In the genomic region with DNA sequence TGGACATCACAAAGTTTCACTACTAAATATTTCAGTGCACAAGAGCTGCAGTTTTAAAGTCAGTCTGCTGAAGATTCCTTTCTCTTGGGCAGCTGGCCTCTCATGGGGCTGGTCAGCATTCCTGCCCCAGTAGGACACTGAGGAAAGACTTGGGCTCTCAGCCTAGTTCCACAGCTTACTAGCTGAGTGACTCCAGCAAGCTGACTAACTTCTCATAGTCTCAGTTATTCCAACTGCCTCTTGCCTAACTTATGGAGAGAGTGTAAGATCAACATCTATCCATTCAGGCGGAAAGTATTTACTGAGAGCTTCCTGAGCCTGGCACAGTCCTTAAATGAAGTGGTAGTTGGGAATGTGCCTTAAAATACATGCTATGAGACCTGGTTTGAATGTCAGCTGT, we compare ENCODE assay signal across 17 cellular contexts. TPM values are rescaled to one million over a fixed set of nuclear protein-coding genes. Genes with fewer than 3 reads are reported as not detected.
DNase-seq lines count a peak whose midpoint lies in the region; ATAC-seq and TF ChIP-seq lines count a peak whose summit lies in the region.
"Had no signal": no experiment of that assay in that cellular context is flagged by ENCODE, and none has a peak within 500 bp of the region (broad histone marks: within the 10 kb centered on the region; RNA-seq: fewer than 3 reads in every experiment).

No MANE protein-coding gene starts in this region.

- peak overlapping the region; percentile 98 for H3K27ac ChIP-seq in Panc1 (ENCODE audit: low read length)
- no peak overlapping the region for H3K27ac ChIP-seq in breast epithelium
- H3K27ac ChIP-seq: C4-2B, dorsolateral prefrontal cortex, ovary had no signal

- BruUV-seq in Panc1 (replicated peaks; lab: Mats Ljungman, UMichigan) = no TSS peak

- H3K36me3 ChIP-seq in Panc1 (ENCODE audit: control insufficient read depth, insufficient read depth, low read length) (no peaks in the 10 kb centered on the region), breast epithelium (no peaks in the 10 kb centered on the region)
- H3K36me3 ChIP-seq: ovary had no signal

- H3K4me1 ChIP-seq in Panc1 (ENCODE audit: control insufficient read depth, insufficient read depth, low read length) = peaks cover 33% of the 10 kb centered on the region
- H3K4me1 ChIP-seq in breast epithelium = no peaks in the 10 kb centered on the region

- H3K9me3 ChIP-seq in Panc1 (ENCODE audit: control insufficient read depth, insufficient read depth, low read depth, low read length) = no peaks in the 10 kb centered on the region
- H3K9me3 ChIP-seq in breast epithelium = no peaks in the 10 kb centered on the region
- H3K9me3 ChIP-seq: ovary had no signal

- in situ Hi-C loops in Panc1 (cut with HindIII; ENCODE audit: low pct_unique_long_range_greater_than_20kb, low sequenced_read_pairs) = no loop called here

- H3K4me3 Mint-ChIP-seq in osteocyte (ENCODE audit: unreplicated experiment) = no peak overlapping the region
- H3K4me3 Mint-ChIP-seq: activated naive CD4-positive, alpha-beta T cell treated with anti-CD3 and anti-CD28 coated beads for 36 hours; stimulated activated memory B cell treated with anti-CD40 and anti-IgM and Interleukin-4, amounts not matched to agents 10 μg/mL and 1 μg/mL and 100 μg/mL, for 72 hours had no signal

- intact Hi-C loops in Panc1 (cut with micrococcal nuclease; ENCODE audit: unreplicated experiment) (no loop called here), breast epithelium (cut with DNase I; ENCODE audit: low total_unique reads) (no loop called here)

- H3K36me3 Mint-ChIP-seq in osteocyte (ENCODE audit: unreplicated experiment) = no peaks in the 10 kb centered on the region
- H3K36me3 Mint-ChIP-seq: stimulated activated memory B cell treated with anti-CD40 and anti-IgM and Interleukin-4, amounts not matched to agents 10 μg/mL and 1 μg/mL and 100 μg/mL, for 72 hours had no signal

- TF ChIP-seq CTCF in AG09319 (IDR thresholded peaks at IDR 0.05; ENCODE audit: low read depth, low read length) = no peak
- no peak for TF ChIP-seq CTCF in Panc1 (IDR thresholded peaks at IDR 0.05)
- no peak for TF ChIP-seq CTCF in fibroblast of mammary gland (conservative IDR thresholded peaks at IDR 0.05; ENCODE audit: control insufficient read depth, insufficient read depth, low read depth, low read length)
- TF ChIP-seq CTCF in osteocyte (IDR thresholded peaks at IDR 0.05) = no peak
- TF ChIP-seq CTCF in breast epithelium (IDR thresholded peaks at IDR 0.05) = no peak

- H3K4me1 Mint-ChIP-seq in osteocyte (ENCODE audit: unreplicated experiment) = peaks cover 20% of the 10 kb centered on the region

- CTCF ChIA-PET in Panc1 (lab: Charles Lee) = interaction anchor here (0.6 to 1.1 kb wide), 3 partner anchors 13 to 468 kb away, joined by 3 to 8 read pairs (median 3); no protein-coding TSS in a partner anchor

- H3K27me3 ChIP-seq in Panc1 (ENCODE audit: control insufficient read depth, insufficient read depth, low read length) (no peaks in the 10 kb centered on the region), breast epithelium (no peaks in the 10 kb centered on the region)
- H3K27me3 ChIP-seq: ovary had no signal

- peak overlapping the region; percentile 73 for H3K27ac Mint-ChIP-seq in osteocyte (ENCODE audit: unreplicated experiment)
- H3K27ac Mint-ChIP-seq: activated naive CD4-positive, alpha-beta T cell treated with anti-CD3 and anti-CD28 coated beads for 36 hours; stimulated activated memory B cell treated with anti-CD40 and anti-IgM and Interleukin-4, amounts not matched to agents 10 μg/mL and 1 μg/mL and 100 μg/mL, for 72 hours had no signal

- DNase-seq in AG09319 (ENCODE audit: extremely low read depth, low read depth) = peak; percentile 71
- peak; percentile 56 for DNase-seq in Panc1 (ENCODE audit: low read depth, low spot score)
- peak; percentile 71 for DNase-seq in fibroblast of mammary gland (ENCODE audit: low read depth)
- no peak for DNase-seq in osteocyte (ENCODE audit: extremely low spot score, unreplicated experiment)
- DNase-seq in T-helper 1 cell = no peak
- no peak for DNase-seq in NCI-H748 treated with DMSO at 0.1 percent for 48 hours (lab: John Stamatoyannopoulos, UW)
- no peak for DNase-seq in breast epithelium (ENCODE audit: low spot score in 2 of 2)
- no peak for DNase-seq in UCSD-AML1 (lab: John Stamatoyannopoulos, UW; ENCODE audit: unreplicated experiment)
- DNase-seq: activated naive CD4-positive, alpha-beta T cell treated with anti-CD3 and anti-CD28 coated beads for 36 hours; dorsolateral prefrontal cortex; NCI-H2227 treated with DMSO at 0.1 percent for 48 hours; ovary had no signal

- peak; percentile 88 for ATAC-seq in Panc1
- ATAC-seq: stimulated activated memory B cell treated with anti-CD40 and anti-IgM and Interleukin-4, amounts not matched to agents 10 μg/mL and 1 μg/mL and 100 μg/mL, for 72 hours had no signal

- H3K9me3 Mint-ChIP-seq in osteocyte (ENCODE audit: unreplicated experiment) = no peaks in the 10 kb centered on the region
- H3K9me3 Mint-ChIP-seq: activated naive CD4-positive, alpha-beta T cell treated with anti-CD3 and anti-CD28 coated beads for 36 hours; stimulated activated memory B cell treated with anti-CD40 and anti-IgM and Interleukin-4, amounts not matched to agents 10 μg/mL and 1 μg/mL and 100 μg/mL, for 72 hours had no signal

- no peaks in the 10 kb centered on the region for H3K27me3 Mint-ChIP-seq in osteocyte (ENCODE audit: unreplicated experiment)

- H3K4me3 ChIP-seq in Panc1 (ENCODE audit: low read depth in 2 of 2, low read length in 2 of 2) (no peak overlapping the region), fibroblast of mammary gland (ENCODE audit: control insufficient read depth, low read depth, low read length) (no peak overlapping the region), breast epithelium (no peak overlapping the region)
- H3K4me3 ChIP-seq: dorsolateral prefrontal cortex, ovary had no signal

- no peak for TF ChIP-seq POLR2A in breast epithelium (IDR thresholded peaks at IDR 0.05)

- POLR2A ChIA-PET in Panc1 (lab: Charles Lee) = interaction anchor here (0.6 to 1.1 kb wide), 2 partner anchors 124 to 319 kb away, joined by 3 to 5 read pairs; a partner anchor contains a TSS

RNA-seq across cellular contexts. Expression of a gene that starts 27.0 kb away (rescaled TPM):
- total RNA-seq in Panc1 (2021; ENCODE audit: unreplicated experiment) = 0.46 TPM
- polyA plus RNA-seq in Panc1 (2012; ENCODE audit: insufficient read length) = not detected
- not detected in 2 replicates for total RNA-seq in osteocyte
- 1 to 10 TPM in 1 of 3 donors, not detected in 2; 1.6 TPM for total RNA-seq in breast epithelium
- total RNA-seq: activated naive CD4-positive, alpha-beta T cell treated with anti-CD3 and anti-CD28 coated beads for 36 hours; Daoy; dorsolateral prefrontal cortex; H4; lung microvascular endothelial cell had no signal

Comparison
In these comparisons a context has a peak if more than half of its experiments do, and no peak if none do; other contexts are left out.
1. DNase-seq: peak in AG09319 (single experiment), Panc1 (single experiment) and fibroblast of mammary gland (single experiment); none in osteocyte (single experiment), T-helper 1 cell (0 of 5), NCI-H748 treated with DMSO at 0.1 percent for 48 hours (single experiment), breast epithelium (0 of 2) and UCSD-AML1 (single experiment).